In genomic region chr12:57276935-57277563, GRCh38 we compare ENCODE assay signal across 8 cellular contexts. TPM values are rescaled to one million over a fixed set of nuclear protein-coding genes. Genes with fewer than 3 reads are reported as not detected.
A peak's percentile ranks its signal among the peaks of the same experiment; 100 is the strongest.
DNase-seq lines count a peak whose midpoint lies in the region; ATAC-seq and TF ChIP-seq lines count a peak whose summit lies in the region.

No MANE protein-coding gene starts in this region.

- H3K9ac ChIP-seq in mesendoderm (ENCODE audit: low read length), result no peak overlapping the region

- H2BK15ac ChIP-seq in mesendoderm (replicated peaks; ENCODE audit: low read depth), result no peak overlapping the region

- no peak overlapping the region for H3K23ac ChIP-seq in mesendoderm (ENCODE audit: low read length)

- peaks cover 6% of the 10 kb centered on the region for H3K4me1 ChIP-seq in mesendoderm (ENCODE audit: control insufficient read depth, low read depth, low read length)

- H3K27ac ChIP-seq in mesendoderm (ENCODE audit: low read depth, low read length), result no peak overlapping the region

- no peak overlapping the region for H4K8ac ChIP-seq in mesendoderm (ENCODE audit: low read depth, low read length)

- no peak overlapping the region for H3K4me3 Mint-ChIP-seq in activated naive CD8-positive, alpha-beta T cell treated with anti-CD3 and anti-CD28 coated beads, Interleukin-2, amount 50 U/mL, for 24 hours
- no peak overlapping the region for H3K4me3 Mint-ChIP-seq in activated T-helper 2 cell treated with anti-CD3 and anti-CD28 coated beads, Interferon-gamma antibody, Interleukin-2, Interleukin-4, amounts not matched to agents 10 μg/mL and 5 μg/mL and 100 μg/mL, durations not matched to agents 14 hours and 24 hours and 36 hours (ENCODE audit: low read depth)
- no peak overlapping the region for H3K4me3 Mint-ChIP-seq in CD14-positive monocyte

- H3K79me1 ChIP-seq in mesendoderm (ENCODE audit: low read length), result no peaks in the 10 kb centered on the region

- H2AK5ac ChIP-seq in mesendoderm (ENCODE audit: low read length), result no peak overlapping the region

- no peak overlapping the region for H2BK120ac ChIP-seq in mesendoderm (ENCODE audit: low read depth, low read length)

- no peak overlapping the region for H2BK5ac ChIP-seq in mesendoderm (ENCODE audit: low read length)

- H3K4me2 ChIP-seq in mesendoderm (ENCODE audit: low read length), result no peak overlapping the region

- H3K4ac ChIP-seq in mesendoderm (ENCODE audit: low read depth, low read length), result no peak overlapping the region

- no peaks in the 10 kb centered on the region for H3K79me2 ChIP-seq in mesendoderm (ENCODE audit: control insufficient read depth, insufficient read depth, low read length)

- no peaks in the 10 kb centered on the region for H3K27me3 ChIP-seq in mesendoderm (ENCODE audit: insufficient read depth, low read length, poor library complexity)

- no peak overlapping the region for H3K27ac Mint-ChIP-seq in activated naive CD8-positive, alpha-beta T cell treated with anti-CD3 and anti-CD28 coated beads, Interleukin-2, amount 50 U/mL, for 24 hours
- no peak overlapping the region for H3K27ac Mint-ChIP-seq in activated T-helper 2 cell treated with anti-CD3 and anti-CD28 coated beads, Interferon-gamma antibody, Interleukin-2, Interleukin-4, amounts not matched to agents 10 μg/mL and 5 μg/mL and 100 μg/mL, durations not matched to agents 14 hours and 24 hours and 36 hours
- H3K27ac Mint-ChIP-seq in CD14-positive monocyte, result peak overlapping the region in 2 of 7 donors; percentile 4 to 28

- no peak overlapping the region for H4K5ac ChIP-seq in mesendoderm (ENCODE audit: low read length)

- peaks cover 27% of the 10 kb centered on the region for H3K36me3 Mint-ChIP-seq in activated naive CD8-positive, alpha-beta T cell treated with anti-CD3 and anti-CD28 coated beads, Interleukin-2, amount 50 U/mL, for 24 hours (ENCODE audit: low read depth)
- peaks cover 70% of the 10 kb centered on the region for H3K36me3 Mint-ChIP-seq in activated T-helper 2 cell treated with anti-CD3 and anti-CD28 coated beads, Interferon-gamma antibody, Interleukin-2, Interleukin-4, amounts not matched to agents 10 μg/mL and 5 μg/mL and 100 μg/mL, durations not matched to agents 14 hours and 24 hours and 36 hours (ENCODE audit: low read depth)
- peaks cover 89 to 99% of the 10 kb centered on the region in 2 donors for H3K36me3 Mint-ChIP-seq in CD14-positive monocyte

- no peak for ATAC-seq in activated naive CD8-positive, alpha-beta T cell treated with anti-CD3 and anti-CD28 coated beads, Interleukin-2, amount 50 U/mL, for 24 hours

- H3K56ac ChIP-seq in mesendoderm (ENCODE audit: low read length), result no peak overlapping the region

- H3K4me1 Mint-ChIP-seq in activated naive CD8-positive, alpha-beta T cell treated with anti-CD3 and anti-CD28 coated beads, Interleukin-2, amount 50 U/mL, for 24 hours, result peaks cover 29% of the 10 kb centered on the region
- peaks cover 26% of the 10 kb centered on the region for H3K4me1 Mint-ChIP-seq in activated T-helper 2 cell treated with anti-CD3 and anti-CD28 coated beads, Interferon-gamma antibody, Interleukin-2, Interleukin-4, amounts not matched to agents 10 μg/mL and 5 μg/mL and 100 μg/mL, durations not matched to agents 14 hours and 24 hours and 36 hours (ENCODE audit: low read depth)
- peaks cover 2% of the 10 kb centered on the region for H3K4me1 Mint-ChIP-seq in CD14-positive monocyte

- no peak overlapping the region for H3K18ac ChIP-seq in mesendoderm (ENCODE audit: low read length)

- H3K4me3 ChIP-seq in mesendoderm (ENCODE audit: low read length), result no peak overlapping the region

- H3K9me3 Mint-ChIP-seq in activated naive CD8-positive, alpha-beta T cell treated with anti-CD3 and anti-CD28 coated beads, Interleukin-2, amount 50 U/mL, for 24 hours, result no peaks in the 10 kb centered on the region
- H3K9me3 Mint-ChIP-seq in activated T-helper 2 cell treated with anti-CD3 and anti-CD28 coated beads, Interferon-gamma antibody, Interleukin-2, Interleukin-4, amounts not matched to agents 10 μg/mL and 5 μg/mL and 100 μg/mL, durations not matched to agents 14 hours and 24 hours and 36 hours, result no peaks in the 10 kb centered on the region
- no peaks in the 10 kb centered on the region for H3K9me3 Mint-ChIP-seq in CD14-positive monocyte

- TF ChIP-seq CTCF in CD14-positive monocyte (IDR thresholded peaks at IDR 0.05), result no peak

- no peaks in the 10 kb centered on the region for H3K27me3 Mint-ChIP-seq in activated naive CD8-positive, alpha-beta T cell treated with anti-CD3 and anti-CD28 coated beads, Interleukin-2, amount 50 U/mL, for 24 hours
- no peaks in the 10 kb centered on the region for H3K27me3 Mint-ChIP-seq in activated T-helper 2 cell treated with anti-CD3 and anti-CD28 coated beads, Interferon-gamma antibody, Interleukin-2, Interleukin-4, amounts not matched to agents 10 μg/mL and 5 μg/mL and 100 μg/mL, durations not matched to agents 14 hours and 24 hours and 36 hours (ENCODE audit: low read depth)
- no peaks in the 10 kb centered on the region for H3K27me3 Mint-ChIP-seq in CD14-positive monocyte (ENCODE audit: low read depth in 3 of 3)

- DNase-seq in DMS53 treated with DMSO at 0.1 percent for 48 hours (lab: John Stamatoyannopoulos, UW; ENCODE audit: unreplicated experiment) (peak; percentile 5), HT-29 (ENCODE audit: low spot score) (peak; percentile 41), mesendoderm (peak; percentile 58), middle frontal gyrus (ENCODE audit: extremely low spot score, low spot score) (no peak), CD14-positive monocyte (ENCODE audit: low spot score) (no peak), NCI-H1436 treated with DMSO at 0.1 percent for 48 hours (lab: John Stamatoyannopoulos, UW) (no peak)
- DNase-seq in activated naive CD8-positive, alpha-beta T cell treated with anti-CD3 and anti-CD28 coated beads, Interleukin-2, amount 50 U/mL, for 24 hours, result peak; percentile 32
- no peak for DNase-seq in activated T-helper 2 cell treated with anti-CD3 and anti-CD28 coated beads, Interferon-gamma antibody, Interleukin-2, Interleukin-4, amounts not matched to agents 10 μg/mL and 5 μg/mL and 100 μg/mL, durations not matched to agents 14 hours and 24 hours and 36 hours (ENCODE audit: low spot score)

- intact Hi-C loops in activated T-helper 2 cell treated with anti-CD3 and anti-CD28 coated beads, Interferon-gamma antibody, Interleukin-2, Interleukin-4, amounts not matched to agents 10 μg/mL and 5 μg/mL and 100 μg/mL, durations not matched to agents 14 hours and 24 hours and 36 hours (cut with micrococcal nuclease), result no loop called here
- intact Hi-C loops in CD14-positive monocyte (cut with micrococcal nuclease), result no loop called here

- no peaks in the 10 kb centered on the region for H3K36me3 ChIP-seq in mesendoderm (ENCODE audit: control insufficient read depth, insufficient read depth, low read length)

- no CpG with 5 or more reads among the region's 4 CpGs for WGBS in mesendoderm (ENCODE audit: extremely low coverage, insufficient coverage, low lambda C conversion rate)

RNA-seq across cellular contexts. Expression of gene STAC3, which starts 26.1 kb away (rescaled TPM):
- total RNA-seq in HT-29 (2014; rRNA removed; shearing (Covaris generic)), result 0.41 and 1.1 TPM in 2 replicates
- polyA plus RNA-seq in mesendoderm (2013, experiment 1 of 2), result 0.24 TPM
- 0.42 TPM for polyA plus RNA-seq in mesendoderm (2013, experiment 2 of 2)
- total RNA-seq in activated T-helper 2 cell treated with anti-CD3 and anti-CD28 coated beads, Interferon-gamma antibody, Interleukin-2, Interleukin-4, amounts not matched to agents 10 μg/mL and 5 μg/mL and 100 μg/mL, durations not matched to agents 14 hours and 24 hours and 36 hours, result 5.6 and 6.1 TPM in 2 replicates
- polyA plus RNA-seq in CD14-positive monocyte, result 1 to 10 TPM; 7.0 to 9.1 TPM

RNA-seq across cellular contexts. Expression of gene SHMT2, which starts 47.5 kb away (rescaled TPM):
- 295 and 298 TPM in 2 replicates for total RNA-seq in HT-29 (2014; rRNA removed; shearing (Covaris generic))
- polyA plus RNA-seq in mesendoderm (2013, experiment 1 of 2), result 223 TPM
- polyA plus RNA-seq in mesendoderm (2013, experiment 2 of 2), result 222 TPM
- 295 and 307 TPM in 2 replicates for total RNA-seq in activated T-helper 2 cell treated with anti-CD3 and anti-CD28 coated beads, Interferon-gamma antibody, Interleukin-2, Interleukin-4, amounts not matched to agents 10 μg/mL and 5 μg/mL and 100 μg/mL, durations not matched to agents 14 hours and 24 hours and 36 hours
- 10 to 100 TPM; 36.8 to 39.8 TPM for polyA plus RNA-seq in CD14-positive monocyte

Comparison
In these comparisons a context has a peak if more than half of its experiments do, and no peak if none do; other contexts are left out.
1. DNase-seq: peak in DMS53 treated with DMSO at 0.1 percent for 48 hours (single experiment), HT-29 (single experiment), activated naive CD8-positive, alpha-beta T cell treated with anti-CD3 and anti-CD28 coated beads, Interleukin-2, amount 50 U/mL, for 24 hours (single experiment) and mesendoderm (single experiment); none in middle frontal gyrus (single experiment), activated T-helper 2 cell treated with anti-CD3 and anti-CD28 coated beads, Interferon-gamma antibody, Interleukin-2, Interleukin-4, amounts not matched to agents 10 μg/mL and 5 μg/mL and 100 μg/mL, durations not matched to agents 14 hours and 24 hours and 36 hours (single experiment), CD14-positive monocyte (single experiment) and NCI-H1436 treated with DMSO at 0.1 percent for 48 hours (single experiment).